In genomic region chr12:47268501-47269459, GRCh38 we compare ENCODE assay signal across 11 cellular contexts.
DNase-seq lines count a peak whose midpoint lies in the region; ATAC-seq lines count a peak whose summit lies in the region.
"Had no signal": no experiment of that assay in that cellular context is flagged by ENCODE, and none has a peak within 500 bp of the region (broad histone marks: within the 10 kb centered on the region; RNA-seq: fewer than 3 reads in every experiment).

No MANE protein-coding gene starts in this region.

- peaks cover 50 to 61% (median 59%) of the 10 kb centered on the region in 3 donors for H3K4me1 Mint-ChIP-seq in naive B cell
- H3K4me1 Mint-ChIP-seq in effector memory CD8-positive, alpha-beta T cell (ENCODE audit: low read depth in 2 of 2): peaks cover 32 to 34% of the 10 kb centered on the region in 2 donors

- peak overlapping the region; percentile 62 to 98 (median 90) for H3K27ac Mint-ChIP-seq in naive B cell
- H3K27ac Mint-ChIP-seq in effector memory CD8-positive, alpha-beta T cell: no peak overlapping the region

- peak; percentile 86 for ATAC-seq in GM18909 (IDR thresholded peaks at IDR 0.05; ENCODE audit: poor library complexity, unreplicated experiment)
- peak; percentile 72 for ATAC-seq in HG02642 (IDR thresholded peaks at IDR 0.05; ENCODE audit: poor library complexity, unreplicated experiment)
- peak; percentile 84 to 90 for ATAC-seq in naive B cell (ENCODE audit: low read depth in 2 of 2)
- ATAC-seq in effector memory CD8-positive, alpha-beta T cell (replicated peaks): no peak

- no peaks in the 10 kb centered on the region for H3K27me3 Mint-ChIP-seq in naive B cell
- H3K27me3 Mint-ChIP-seq in effector memory CD8-positive, alpha-beta T cell: no peaks in the 10 kb centered on the region

- peaks cover 5 to 7% of the 10 kb centered on the region in 2 donors for H3K36me3 Mint-ChIP-seq in naive B cell
- no peaks in the 10 kb centered on the region for H3K36me3 Mint-ChIP-seq in effector memory CD8-positive, alpha-beta T cell (ENCODE audit: insufficient read depth)

- DNase-seq in M059J (ENCODE audit: low read depth): peak; percentile 62
- DNase-seq in naive B cell: peak; percentile 30
- no peak for DNase-seq in DMS153 treated with DMSO at 0.1 percent for 48 hours (lab: John Stamatoyannopoulos, UW; ENCODE audit: unreplicated experiment)
- DNase-seq in cortex of kidney (lab: John Stamatoyannopoulos, UW): no peak
- no peak for DNase-seq in effector memory CD8-positive, alpha-beta T cell
- no peak for DNase-seq in NCI-H82 (lab: John Stamatoyannopoulos, UW)
- DNase-seq: activated CD8-positive, alpha-beta memory T cell treated with anti-CD3 and anti-CD28 coated beads, Interleukin-2, amount 50 U/mL, for 4 hours; NCI-H524; stomach had no signal

- peak overlapping the region in 7 of 8 donors; percentile 55 to 92 (median 73) for H3K4me3 Mint-ChIP-seq in naive B cell
- no peak overlapping the region for H3K4me3 Mint-ChIP-seq in effector memory CD8-positive, alpha-beta T cell

- H3K9me3 Mint-ChIP-seq in naive B cell: peaks cover 0 to 4% (median 2%) of the 10 kb centered on the region in 7 donors
- H3K9me3 Mint-ChIP-seq in effector memory CD8-positive, alpha-beta T cell: no peaks in the 10 kb centered on the region

Comparison
In these comparisons a context has a peak if more than half of its experiments do, and no peak if none do; other contexts are left out.
1. DNase-seq: peak in M059J (single experiment) and naive B cell (single experiment); none in DMS153 treated with DMSO at 0.1 percent for 48 hours (single experiment), cortex of kidney (single experiment), effector memory CD8-positive, alpha-beta T cell (0 of 3) and NCI-H82 (single experiment).
2. H3K27ac Mint-ChIP-seq: peak in naive B cell (6 of 6); none in effector memory CD8-positive, alpha-beta T cell (0 of 2).
3. H3K4me3 Mint-ChIP-seq: peak in naive B cell (7 of 8); none in effector memory CD8-positive, alpha-beta T cell (0 of 2).